8 cellular contexts compared by ENCODE assay signal in genomic region chr9:106834888-106835287, GRCh38.
"Had no signal": no experiment of that assay in that cellular context is flagged by ENCODE, and none has a peak within 500 bp of the region (broad histone marks: within the 10 kb centered on the region; RNA-seq: fewer than 3 reads in every experiment).

No MANE protein-coding gene starts in this region.

- FAIRE-seq: G401.6, GM12878, GM12891, GM12892, GM18507, GM19239 had no signal

- DNase-seq: GDM1, GF-D8 had no signal

- ATAC-seq: GM12878 had no signal

- H3K4me3 ChIP-seq: GM12878 had no signal
